Comparison of ENCODE assay signal across 26 cellular contexts in genomic region chr7:11811709-11812108, GRCh38. TPM values are rescaled to one million over a fixed set of nuclear protein-coding genes. Genes with fewer than 3 reads are reported as not detected.
A peak's percentile ranks its signal among the peaks of the same experiment; 100 is the strongest.
DNase-seq lines count a peak whose midpoint lies in the region; ATAC-seq, FAIRE-seq and TF ChIP-seq lines count a peak whose summit lies in the region.
"Had no signal": no experiment of that assay in that cellular context is flagged by ENCODE, and none has a peak within 500 bp of the region (broad histone marks: within the 10 kb centered on the region; RNA-seq: fewer than 3 reads in every experiment).

No MANE protein-coding gene starts in this region.

- H3K4me1 ChIP-seq in HepG2 (ENCODE audit: insufficient read depth, low read length) (no peaks in the 10 kb centered on the region), right lobe of liver (no peaks in the 10 kb centered on the region), Panc1 (ENCODE audit: control insufficient read depth, insufficient read depth, low read length) (peaks cover 18% of the 10 kb centered on the region; the same call in 1 of the 2 replicates)
- H3K4me1 ChIP-seq: BE2C, BLaER1 had no signal

- intact Hi-C loops in HepG2 (cut with micrococcal nuclease; ENCODE audit: unreplicated experiment) = no loop called here
- intact Hi-C loops in right lobe of liver (cut with DNase I) = no loop called here
- intact Hi-C loops in Panc1 (cut with micrococcal nuclease; ENCODE audit: unreplicated experiment) = no loop called here

- TF ChIP-seq POLR2A in HepG2 (IDR thresholded peaks at IDR 0.05; ENCODE audit: insufficient read depth in 1 of 2, low read depth in 2 of 2, low read length in 2 of 2) = no peak
- TF ChIP-seq POLR2A in right lobe of liver (IDR thresholded peaks at IDR 0.05) = no peak

- no peaks in the 10 kb centered on the region for H4K20me1 ChIP-seq in HepG2 (ENCODE audit: insufficient read depth, low read length)
- H4K20me1 ChIP-seq: BLaER1 had no signal

- TF ChIP-seq EP300 in HepG2 (IDR thresholded peaks at IDR 0.05; ENCODE audit: low read depth in 2 of 2, low read length in 2 of 2) (no peak), HepG2 (CRISPR knock-in tag; IDR thresholded peaks at IDR 0.05; ENCODE audit: borderline replicate concordance) (no peak)

- H3K9me3 ChIP-seq in HepG2 (ENCODE audit: low read length) (no peaks in the 10 kb centered on the region), right lobe of liver (no peaks in the 10 kb centered on the region), Panc1 (ENCODE audit: control insufficient read depth, insufficient read depth, low read depth, low read length) (no peaks in the 10 kb centered on the region)
- H3K9me3 ChIP-seq: BE2C, BLaER1 had no signal

- no peak for TF ChIP-seq RAD21 in HepG2 (CRISPR knock-in tag; IDR thresholded peaks at IDR 0.05)

- ATAC-seq in HepG2 (no peak), right lobe of liver (no peak), Panc1 (no peak), HG03280 (IDR thresholded peaks at IDR 0.05; ENCODE audit: unreplicated experiment) (no peak)
- ATAC-seq: GM12878 had no signal

- H3K27me3 ChIP-seq in HepG2 (ENCODE audit: control insufficient read depth in 1 of 2, insufficient read depth in 2 of 2, low read length in 2 of 2) = no peaks in the 10 kb centered on the region
- H3K27me3 ChIP-seq in right lobe of liver = no peaks in the 10 kb centered on the region
- H3K27me3 ChIP-seq in Panc1 (ENCODE audit: control insufficient read depth, insufficient read depth, low read length) = no peaks in the 10 kb centered on the region
- H3K27me3 ChIP-seq: BE2C, BLaER1 had no signal

- H3K27ac ChIP-seq in HepG2 (ENCODE audit: extremely low read length, insufficient read depth, low read length) (no peak overlapping the region), right lobe of liver (no peak overlapping the region), Panc1 (ENCODE audit: low read length) (peak overlapping the region; percentile 59)
- H3K27ac ChIP-seq: 22Rv1, BLaER1 had no signal

- no peak overlapping the region for H3K4me2 ChIP-seq in HepG2 (ENCODE audit: low read depth, low read length)
- H3K4me2 ChIP-seq: BLaER1 had no signal

- CTCF ChIA-PET in HepG2 (lab: Yijun Ruan, JAX; ENCODE audit: low intra/inter-chr PET ratio, low total read pairs) (no interaction called here), Panc1 (lab: Charles Lee) (no interaction called here)

- no peak for FAIRE-seq in HepG2 (lab: Jason Lieb, UNC)
- FAIRE-seq: GM12878, GM12892, GM18507 had no signal

- no peak for TF ChIP-seq CTCF in HepG2 (CRISPR knock-in tag; IDR thresholded peaks at IDR 0.05)
- TF ChIP-seq CTCF in right lobe of liver (IDR thresholded peaks at IDR 0.05) = no peak
- no peak for TF ChIP-seq CTCF in Panc1 (IDR thresholded peaks at IDR 0.05)

- POLR2A ChIA-PET in HepG2 (lab: Yijun Ruan, JAX) (no interaction called here), Panc1 (lab: Charles Lee) (no interaction called here)

- H2AFZ ChIP-seq in HepG2 (ENCODE audit: low read length) = no peak overlapping the region

- BruUV-seq in HepG2 (replicated peaks; lab: Mats Ljungman, UMichigan) (no TSS peak), Panc1 (replicated peaks; lab: Mats Ljungman, UMichigan) (no TSS peak)

- no peaks in the 10 kb centered on the region for H3K79me2 ChIP-seq in HepG2 (ENCODE audit: insufficient read depth, low read length)

- in situ Hi-C loops in HepG2 (cut with HindIII; ENCODE audit: extremely low pct_ligation_motif_present, low pct_unique_long_range_greater_than_20kb) = no loop called here
- in situ Hi-C loops in Panc1 (cut with HindIII; ENCODE audit: low pct_unique_long_range_greater_than_20kb, low sequenced_read_pairs) = no loop called here

- DNase-seq in HepG2 (ENCODE audit: low spot score) = no peak
- DNase-seq in right lobe of liver = no peak
- DNase-seq in Panc1 (ENCODE audit: low read depth, low spot score) = no peak
- DNase-seq in NCI-H1694 treated with DMSO at 0.1 percent for 48 hours (lab: John Stamatoyannopoulos, UW) = no peak
- DNase-seq: ACHN; BE2C; C1 segment of cervical spinal cord; CD4-positive, alpha-beta memory T cell; CD4-positive, CD25-positive, alpha-beta regulatory T cell; CD8-positive, alpha-beta memory T cell; COR-L47; DMS 273 treated with DMSO at 0.1 percent for 48 hours; DMS153; DMS53; DMS79; DND-41; EL; GDM1 had no signal

- no peak overlapping the region for H3K4me3 ChIP-seq in HepG2 (replicated peaks in 1 of 3; ENCODE audit: insufficient read depth in 1 of 3, low read depth in 2 of 3, low read length in 3 of 3)
- H3K4me3 ChIP-seq in right lobe of liver = no peak overlapping the region
- no peak overlapping the region for H3K4me3 ChIP-seq in Panc1 (ENCODE audit: low read depth in 2 of 2, low read length in 2 of 2)
- H3K4me3 ChIP-seq: BLaER1, GM12878 had no signal

- no peak overlapping the region for H3K9ac ChIP-seq in HepG2 (ENCODE audit: insufficient read depth, low read depth, low read length)
- H3K9ac ChIP-seq: BLaER1 had no signal

- H3K36me3 ChIP-seq in HepG2 (replicated peaks in 1 of 2; ENCODE audit: control insufficient read depth in 1 of 2, insufficient read depth in 2 of 2, low read length in 2 of 2) (no peaks in the 10 kb centered on the region), right lobe of liver (no peaks in the 10 kb centered on the region), Panc1 (ENCODE audit: control insufficient read depth, insufficient read depth, low read length) (no peaks in the 10 kb centered on the region)
- H3K36me3 ChIP-seq: BE2C, BLaER1 had no signal

TF ChIP-seq in HepG2, 621 proteins besides CTCF, POLR2A, EP300 and RAD21 (continues in another document):
- TF ChIP-seq ZNF143 (CRISPR knock-in tag; IDR thresholded peaks at IDR 0.05) (no peak), RAD51 (IDR thresholded peaks at IDR 0.05; ENCODE audit: borderline replicate concordance) (no peak), ZNF382 (CRISPR knock-in tag; IDR thresholded peaks at IDR 0.05; ENCODE audit: borderline replicate concordance) (no peak), YEATS4 (CRISPR knock-in tag; IDR thresholded peaks at IDR 0.05; ENCODE audit: borderline replicate concordance) (no peak), MAFF (IDR thresholded peaks at IDR 0.05; ENCODE audit: low read depth, low read length) (peak; percentile 48), ZNF20 (CRISPR knock-in tag; IDR thresholded peaks at IDR 0.05) (no peak), MAFK (conservative IDR thresholded peaks at IDR 0.05 in 1 of 2, IDR thresholded peaks at IDR 0.05 in 1 of 2; ENCODE audit: low read length in 2 of 2) (peak in 1 of 2 experiments; percentile 54; a peak in 2 of 4 replicates), MAZ (IDR thresholded peaks at IDR 0.05; ENCODE audit: borderline replicate concordance, low read depth, low read length) (no peak), MAZ (CRISPR knock-in tag; IDR thresholded peaks at IDR 0.05; ENCODE audit: low read depth) (no peak), ARID2 (CRISPR knock-in tag; IDR thresholded peaks at IDR 0.05; ENCODE audit: borderline replicate concordance) (no peak), KMT2B (CRISPR knock-in tag; IDR thresholded peaks at IDR 0.05) (no peak), THAP8 (CRISPR knock-in tag; IDR thresholded peaks at IDR 0.05; ENCODE audit: borderline replicate concordance) (no peak), ZBTB46 (CRISPR knock-in tag; IDR thresholded peaks at IDR 0.05; ENCODE audit: borderline replicate concordance) (no peak)

RNA-seq across cellular contexts. Expression of gene THSD7A, which starts 20.3 kb away (rescaled TPM):
- total RNA-seq in HepG2 (2016; rRNA removed; fragmentation: Illumina TruSeq; extraction: Trizol) (0.07 TPM in 1 of 2 replicates, not detected in the other), right lobe of liver (1 to 10 TPM; 1.1 to 2.5 (median 1.4) TPM), Panc1 (2021; ENCODE audit: unreplicated experiment) (38.6 TPM)
- total RNA-seq in HepG2 (2016; cell fraction: cytosol; rRNA removed; fragmentation: Illumina TruSeq; extraction: Trizol; ENCODE audit: low read depth) = not detected in 2 replicates
- total RNA-seq in HepG2 (2016; cell fraction: insoluble cytoplasmic fraction; rRNA removed; fragmentation: Illumina TruSeq; extraction: Trizol) = 0.02 TPM in 1 of 2 replicates, not detected in the other
- not detected in 2 replicates for total RNA-seq in HepG2 (2016; cell fraction: membrane; rRNA removed; fragmentation: Illumina TruSeq; extraction: Trizol)
- total RNA-seq in HepG2 (2016; cell fraction: nucleus; rRNA removed; fragmentation: Illumina TruSeq; extraction: Trizol) = 0.03 and 0.09 TPM in 2 replicates
- polyA plus RNA-seq in HepG2 (2011; rRNA removed) = 0.01 TPM in 2 replicates
- polyA plus RNA-seq in HepG2 (2011; cell fraction: cytosol; rRNA removed) = under 0.01 TPM in 1 of 2 replicates, not detected in the other
- 0.03 and 0.48 TPM in 2 replicates for polyA plus RNA-seq in HepG2 (2011; cell fraction: nucleus; rRNA removed)
- 0.01 and 0.21 TPM in 2 replicates for polyA plus RNA-seq in HepG2 (2012)
- polyA plus RNA-seq in HepG2 (2016; cell fraction: cytosol; fragmentation: Illumina TruSeq; extraction: Trizol; ENCODE audit: low read depth) = not detected in 2 replicates
- not detected in 2 replicates for polyA plus RNA-seq in HepG2 (2016; cell fraction: insoluble cytoplasmic fraction; fragmentation: Illumina TruSeq; extraction: Trizol; ENCODE audit: low read depth)
- polyA plus RNA-seq in HepG2 (2016; cell fraction: membrane; fragmentation: Illumina TruSeq; extraction: Trizol; ENCODE audit: low read depth) = not detected in 2 replicates
- polyA plus RNA-seq in HepG2 (2016; cell fraction: nucleus; fragmentation: Illumina TruSeq; extraction: Trizol; ENCODE audit: insufficient read depth, low read depth) = 0.05 TPM in 1 of 2 replicates, not detected in the other
- polyA minus RNA-seq in HepG2 (2011; rRNA and poly(A)+ RNA removed; ENCODE audit: low replicate concordance) = 0.04 TPM in 1 of 2 replicates, not detected in the other
- polyA minus RNA-seq in HepG2 (2011; cell fraction: cytosol; rRNA and poly(A)+ RNA removed) = not detected in 2 replicates
- 0.77 and 0.87 TPM in 2 replicates for polyA minus RNA-seq in HepG2 (2011; cell fraction: nucleus; rRNA and poly(A)+ RNA removed)
- polyA plus RNA-seq in Panc1 (2012; ENCODE audit: insufficient read length) = 22.8 TPM
- total RNA-seq: CD4-positive, alpha-beta memory T cell; CD8-positive, alpha-beta memory T cell; G401; GM12878 had no signal
- polyA plus RNA-seq: CD14-positive monocyte; CD4-positive, alpha-beta memory T cell; CD4-positive, CD25-positive, alpha-beta regulatory T cell; CD8-positive, alpha-beta memory T cell had no signal

Comparison
In these comparisons a context has a peak if more than half of its experiments do, and no peak if none do; other contexts are left out.
1. RNA of gene THSD7A, which starts 20.3 kb away (total RNA-seq): 38.6 TPM in Panc1 (single experiment); 1.1 to 2.5 TPM in right lobe of liver and 0.02 to 0.09 TPM in HepG2; every median in the first group is over 10 times any median in the second.